9 cellular contexts compared by ENCODE assay signal in the genomic region with DNA sequence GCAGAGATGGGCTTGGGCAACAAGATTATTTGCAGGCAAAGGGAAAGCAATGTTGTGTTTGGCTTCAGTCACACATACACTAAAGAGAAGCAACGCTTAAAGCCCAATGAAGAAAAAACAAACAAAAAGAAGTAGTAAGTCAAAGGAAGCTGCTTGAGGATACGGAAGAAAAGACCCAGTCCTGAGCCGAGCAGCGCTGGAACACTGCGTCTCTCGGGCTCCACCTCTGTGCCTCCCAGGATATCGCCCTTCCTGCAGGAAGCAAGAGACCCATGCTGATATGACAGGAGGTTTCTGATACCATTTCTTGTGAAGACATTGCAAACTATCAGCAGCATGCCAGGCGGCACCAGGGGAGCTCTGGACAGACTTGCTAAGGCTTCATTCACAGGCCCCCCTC. TPM values are rescaled to one million over a fixed set of nuclear protein-coding genes. Genes with fewer than 3 reads are reported as not detected.
DNase-seq lines count a peak whose midpoint lies in the region; ATAC-seq lines count a peak whose summit lies in the region.
"Had no signal": no experiment of that assay in that cellular context is flagged by ENCODE, and none has a peak within 500 bp of the region (broad histone marks: within the 10 kb centered on the region; RNA-seq: fewer than 3 reads in every experiment).

No MANE protein-coding gene starts in this region.

- no peak for DNase-seq in stimulated activated naive CD8-positive, alpha-beta T cell treated with anti-CD3 and anti-CD28 coated beads, Interleukin-15, amount 100 ng/mL, for 72 hours
- DNase-seq in fibroblast of gingiva (ENCODE audit: low read depth) = peak; percentile 48
- peak; percentile 51 for DNase-seq in mucosa of gallbladder (ENCODE audit: low spot score)
- no peak for DNase-seq in DMS53 (lab: John Stamatoyannopoulos, UW)
- no peak for DNase-seq in NCI-H1048 (lab: John Stamatoyannopoulos, UW)
- no peak for DNase-seq in NCI-H1436 (lab: John Stamatoyannopoulos, UW)
- DNase-seq: activated gamma-delta T cell had no signal

- no peak overlapping the region for H3K4me3 Mint-ChIP-seq in stimulated activated naive CD8-positive, alpha-beta T cell treated with anti-CD3 and anti-CD28 coated beads, Interleukin-15, Interleukin-2, amounts not matched to agents 100 ng/mL and 50 ng/mL, for 24 hours
- H3K4me3 Mint-ChIP-seq in stimulated activated naive CD8-positive, alpha-beta T cell treated with anti-CD3 and anti-CD28 coated beads, Interleukin-15, amount 100 ng/mL, for 72 hours = peak overlapping the region in 1 of 2 donors; percentile 41

- H3K9me3 Mint-ChIP-seq in stimulated activated naive CD8-positive, alpha-beta T cell treated with anti-CD3 and anti-CD28 coated beads, Interleukin-15, Interleukin-2, amounts not matched to agents 100 ng/mL and 50 ng/mL, for 24 hours = no peaks in the 10 kb centered on the region
- H3K9me3 Mint-ChIP-seq in stimulated activated naive CD8-positive, alpha-beta T cell treated with anti-CD3 and anti-CD28 coated beads, Interleukin-15, amount 100 ng/mL, for 72 hours = no peaks in the 10 kb centered on the region

- ATAC-seq in stimulated activated naive CD8-positive, alpha-beta T cell treated with anti-CD3 and anti-CD28 coated beads, Interleukin-15, amount 100 ng/mL, for 72 hours = no peak
- no peak for ATAC-seq in HG02884 (IDR thresholded peaks at IDR 0.05; ENCODE audit: unreplicated experiment)

- H3K4me1 Mint-ChIP-seq in stimulated activated naive CD8-positive, alpha-beta T cell treated with anti-CD3 and anti-CD28 coated beads, Interleukin-15, Interleukin-2, amounts not matched to agents 100 ng/mL and 50 ng/mL, for 24 hours (ENCODE audit: low read depth) = peaks cover 48% of the 10 kb centered on the region
- peaks cover 69% of the 10 kb centered on the region for H3K4me1 Mint-ChIP-seq in stimulated activated naive CD8-positive, alpha-beta T cell treated with anti-CD3 and anti-CD28 coated beads, Interleukin-15, amount 100 ng/mL, for 72 hours

- no peaks in the 10 kb centered on the region for H3K27me3 Mint-ChIP-seq in stimulated activated naive CD8-positive, alpha-beta T cell treated with anti-CD3 and anti-CD28 coated beads, Interleukin-15, Interleukin-2, amounts not matched to agents 100 ng/mL and 50 ng/mL, for 24 hours
- H3K27me3 Mint-ChIP-seq in stimulated activated naive CD8-positive, alpha-beta T cell treated with anti-CD3 and anti-CD28 coated beads, Interleukin-15, amount 100 ng/mL, for 72 hours = no peaks in the 10 kb centered on the region

- H3K27ac Mint-ChIP-seq in stimulated activated naive CD8-positive, alpha-beta T cell treated with anti-CD3 and anti-CD28 coated beads, Interleukin-15, Interleukin-2, amounts not matched to agents 100 ng/mL and 50 ng/mL, for 24 hours = peak overlapping the region; percentile 4
- no peak overlapping the region for H3K27ac Mint-ChIP-seq in stimulated activated naive CD8-positive, alpha-beta T cell treated with anti-CD3 and anti-CD28 coated beads, Interleukin-15, amount 100 ng/mL, for 72 hours

- no peaks in the 10 kb centered on the region for H3K36me3 Mint-ChIP-seq in stimulated activated naive CD8-positive, alpha-beta T cell treated with anti-CD3 and anti-CD28 coated beads, Interleukin-15, Interleukin-2, amounts not matched to agents 100 ng/mL and 50 ng/mL, for 24 hours (ENCODE audit: low read depth)

RNA-seq across cellular contexts. Expression of a gene that starts 9.9 kb away (rescaled TPM):
- 83.6 TPM for total RNA-seq in mucosa of gallbladder

Comparison
In these comparisons a context has a peak if more than half of its experiments do, and no peak if none do; other contexts are left out.
1. DNase-seq: peak in fibroblast of gingiva (single experiment) and mucosa of gallbladder (single experiment); none in stimulated activated naive CD8-positive, alpha-beta T cell treated with anti-CD3 and anti-CD28 coated beads, Interleukin-15, amount 100 ng/mL, for 72 hours (0 of 2), DMS53 (single experiment), NCI-H1048 (single experiment) and NCI-H1436 (single experiment).